8 cellular contexts compared by ENCODE assay signal in genomic region chr2:24046930-24047702, GRCh38. TPM values are rescaled to one million over a fixed set of nuclear protein-coding genes. Genes with fewer than 3 reads are reported as not detected.
A peak's percentile ranks its signal among the peaks of the same experiment; 100 is the strongest.
DNase-seq lines count a peak whose midpoint lies in the region; ATAC-seq, FAIRE-seq and TF ChIP-seq lines count a peak whose summit lies in the region.

A gene with protein sequence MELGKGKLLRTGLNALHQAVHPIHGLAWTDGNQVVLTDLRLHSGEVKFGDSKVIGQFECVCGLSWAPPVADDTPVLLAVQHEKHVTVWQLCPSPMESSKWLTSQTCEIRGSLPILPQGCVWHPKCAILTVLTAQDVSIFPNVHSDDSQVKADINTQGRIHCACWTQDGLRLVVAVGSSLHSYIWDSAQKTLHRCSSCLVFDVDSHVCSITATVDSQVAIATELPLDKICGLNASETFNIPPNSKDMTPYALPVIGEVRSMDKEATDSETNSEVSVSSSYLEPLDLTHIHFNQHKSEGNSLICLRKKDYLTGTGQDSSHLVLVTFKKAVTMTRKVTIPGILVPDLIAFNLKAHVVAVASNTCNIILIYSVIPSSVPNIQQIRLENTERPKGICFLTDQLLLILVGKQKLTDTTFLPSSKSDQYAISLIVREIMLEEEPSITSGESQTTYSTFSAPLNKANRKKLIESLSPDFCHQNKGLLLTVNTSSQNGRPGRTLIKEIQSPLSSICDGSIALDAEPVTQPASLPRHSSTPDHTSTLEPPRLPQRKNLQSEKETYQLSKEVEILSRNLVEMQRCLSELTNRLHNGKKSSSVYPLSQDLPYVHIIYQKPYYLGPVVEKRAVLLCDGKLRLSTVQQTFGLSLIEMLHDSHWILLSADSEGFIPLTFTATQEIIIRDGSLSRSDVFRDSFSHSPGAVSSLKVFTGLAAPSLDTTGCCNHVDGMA (minus strand): TSS chr2:24047391. CDS start chr2:24039494, 7,897 bp downstream.

- H2AFZ ChIP-seq in OCI-LY7 (ENCODE audit: low read length) = peak within 1 kb of the TSS; percentile 89

- POLR2A ChIA-PET in OCI-LY7 (lab: Charles Lee) = interaction anchor here (0.5 to 2.3 kb wide), 21 partner anchors 10 to 550 kb away, joined by 3 to 16 read pairs (median 5); partner anchors contain the start of genes ATAD2B, ITSN2 and SF3B6

- H3K27ac ChIP-seq in OCI-LY7 (ENCODE audit: low read depth, low read length, poor library complexity, severe bottlenecking) = peak within 1 kb of the TSS; percentile 25

- H3K36me3 ChIP-seq in OCI-LY7 (ENCODE audit: insufficient read depth, low read length) = no peaks in the 10 kb centered on the region

- H4K20me1 ChIP-seq in OCI-LY7 (ENCODE audit: insufficient read depth, low read length) = peaks cover 3% of the 10 kb centered on the region; the same call in 1 of the 2 replicates

- H3K9me3 ChIP-seq in OCI-LY7 (ENCODE audit: low read length) (no peaks in the 10 kb centered on the region), mononuclear cell (ENCODE audit: low read depth, low read length) (no peaks in the 10 kb centered on the region)

- peaks cover 24% of the 10 kb centered on the region for H3K4me1 ChIP-seq in OCI-LY7 (ENCODE audit: insufficient read depth, low read length, poor library complexity, severe bottlenecking)
- peaks cover 30% of the 10 kb centered on the region for H3K4me1 ChIP-seq in mononuclear cell (ENCODE audit: insufficient read depth, low read length)

- H3K4me2 ChIP-seq in OCI-LY7 (ENCODE audit: low read length) = peak within 1 kb of the TSS; percentile 99

- intact Hi-C loops in OCI-LY7 (cut with micrococcal nuclease; ENCODE audit: unreplicated experiment) = loop anchor here (5.0 kb wide), 1 partner anchor 120 kb away; the partner anchor contains the start of gene ATAD2B

- no peak for FAIRE-seq in D721Med (lab: Jason Lieb, UNC)

- H3K4me3 ChIP-seq in OCI-LY7 (ENCODE audit: low read depth, low read length, poor library complexity, severe bottlenecking) = peak within 1 kb of the TSS; percentile 85
- peak within 1 kb of the TSS; percentile 71 for H3K4me3 ChIP-seq in epithelial cell of esophagus (ENCODE audit: low read length)
- peak within 1 kb of the TSS; percentile 75 for H3K4me3 ChIP-seq in mononuclear cell (ENCODE audit: low read length)

- no peaks in the 10 kb centered on the region for H3K9me2 ChIP-seq in OCI-LY7 (ENCODE audit: insufficient read depth, low read length)

- H3K79me2 ChIP-seq in OCI-LY7 (ENCODE audit: insufficient read depth, low read depth, low read length) = peaks cover 20% of the 10 kb centered on the region

- peaks cover 17% of the 10 kb centered on the region for H3K27me3 ChIP-seq in mononuclear cell (ENCODE audit: insufficient read depth, low read length)

- TF ChIP-seq CTCF in D721Med (IDR thresholded peaks at IDR 0.05; ENCODE audit: insufficient read depth, missing control alignments) (no peak), OCI-LY7 (conservative IDR thresholded peaks at IDR 0.05; ENCODE audit: low read length) (no peak), epithelial cell of esophagus (IDR thresholded peaks at IDR 0.05; ENCODE audit: insufficient read depth, low read depth, low read length, missing control alignments) (no peak)

- DNase-seq in D721Med (ENCODE audit: insufficient read length, low spot score) (peak; percentile 31), HuH-7.5 (ENCODE audit: low spot score) (peak; percentile 74), OCI-LY7 (ENCODE audit: low spot score) (peak; percentile 98), activated T-cell treated with anti-CD3 and anti-CD28 coated beads for 1 hour (ENCODE audit: low read depth) (peak; percentile 86), epithelial cell of esophagus (ENCODE audit: low read depth) (peak; percentile 100)
- DNase-seq in stimulated activated CD8-positive, alpha-beta memory T cell treated with anti-CD3 and anti-CD28 coated beads, Interleukin-4, amount 100 ng/mL, for 1 hour (ENCODE audit: low read depth in 2 of 2, low spot score in 1 of 2) = peak; percentile 87 to 89

- peak; percentile 99 for ATAC-seq in GM21526 (IDR thresholded peaks at IDR 0.05; ENCODE audit: low FRiP score, unreplicated experiment)

- CTCF ChIA-PET in OCI-LY7 (lab: Charles Lee; ENCODE audit: unreplicated experiment) = interaction anchor here (0.9 to 1.4 kb wide), 4 partner anchors 12 to 121 kb away, joined by 3 to 10 read pairs (median 3); partner anchors contain the start of gene SF3B6

- no TSS peak for BruUV-seq in OCI-LY7 (replicated peaks; lab: Mats Ljungman, UMichigan)

RNA-seq across cellular contexts. Expression of the gene that starts here (rescaled TPM):
- 10.9 and 13.9 TPM in 2 replicates for total RNA-seq in OCI-LY7 (2014; rRNA removed; shearing (Covaris generic))
- total RNA-seq in OCI-LY7 (2022) (21.0 and 22.8 TPM in 2 replicates), mononuclear cell (3.0 TPM)

Comparison
In these comparisons a context has a peak if more than half of its experiments do, and no peak if none do; other contexts are left out.
1. Peak in every context shown above with its lines: DNase-seq, ATAC-seq, H3K4me3 ChIP-seq and H3K27ac ChIP-seq.
2. DNase-seq: peak in every context shown above with its lines; median percentile 100 in epithelial cell of esophagus; 98 in OCI-LY7; 88 in stimulated activated CD8-positive, alpha-beta memory T cell treated with anti-CD3 and anti-CD28 coated beads, Interleukin-4, amount 100 ng/mL, for 1 hour; 86 in activated T-cell treated with anti-CD3 and anti-CD28 coated beads for 1 hour; 74 in HuH-7.5; 31 in D721Med.